In the genomic region with DNA sequence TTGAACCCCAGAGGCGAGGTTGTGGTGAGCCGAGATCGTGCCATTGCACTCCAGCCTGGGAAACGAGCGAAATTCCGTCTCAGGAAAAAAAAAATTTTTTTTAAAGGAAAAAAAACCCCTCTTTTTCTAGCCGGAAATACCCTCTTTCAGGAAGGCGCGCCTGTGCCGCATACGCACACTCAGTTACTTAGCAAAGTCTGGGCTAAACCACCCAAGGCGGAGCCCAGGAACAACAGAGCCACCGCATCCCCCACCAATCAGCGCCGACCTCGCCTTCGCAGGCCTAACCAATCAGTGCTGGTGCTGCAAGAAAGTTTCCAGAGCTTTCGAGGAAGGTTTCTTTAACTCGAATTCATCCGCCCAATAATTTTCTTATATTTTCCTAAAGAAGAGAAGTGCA, we compare ENCODE assay signal across 20 cellular contexts.
"Had no signal": no experiment of that assay in that cellular context is flagged by ENCODE, and none has a peak within 500 bp of the region (broad histone marks: within the 10 kb centered on the region; RNA-seq: fewer than 3 reads in every experiment).

No MANE protein-coding gene starts in this region.

- H3K27ac Mint-ChIP-seq: activated CD4-positive, alpha-beta memory T cell treated with anti-CD3 and anti-CD28 coated beads, Interleukin-2, amount 10 ng/mL, durations not matched to agents 7 days and 5 days; nephron progenitor cell; stimulated activated naive CD8-positive, alpha-beta T cell treated with anti-CD3 and anti-CD28 coated beads, Interleukin-15, Interleukin-2, amounts not matched to agents 100 ng/mL and 50 ng/mL, for 24 hours had no signal

- H3K4me3 Mint-ChIP-seq: activated CD4-positive, alpha-beta memory T cell treated with anti-CD3 and anti-CD28 coated beads, Interleukin-2, amount 10 ng/mL, durations not matched to agents 7 days and 5 days; central memory CD8-positive, alpha-beta T cell; nephron progenitor cell; stimulated activated naive CD8-positive, alpha-beta T cell treated with anti-CD3 and anti-CD28 coated beads, Interleukin-15, Interleukin-2, amounts not matched to agents 100 ng/mL and 50 ng/mL, for 24 hours had no signal

- H3K27me3 Mint-ChIP-seq: activated CD4-positive, alpha-beta memory T cell treated with anti-CD3 and anti-CD28 coated beads, Interleukin-2, amount 10 ng/mL, durations not matched to agents 7 days and 5 days; central memory CD8-positive, alpha-beta T cell; stimulated activated naive CD8-positive, alpha-beta T cell treated with anti-CD3 and anti-CD28 coated beads, Interleukin-15, Interleukin-2, amounts not matched to agents 100 ng/mL and 50 ng/mL, for 24 hours had no signal

- DNase-seq: activated CD4-positive, alpha-beta memory T cell treated with anti-CD3 and anti-CD28 coated beads, Interleukin-2, amount 10 ng/mL, durations not matched to agents 7 days and 5 days; activated CD4-positive, alpha-beta T cell treated with anti-CD3 and anti-CD28 coated beads for 48 hours; activated CD8-positive, alpha-beta memory T cell treated with anti-CD3 and anti-CD28 coated beads, Interleukin-2, amount 50 U/mL, for 4 hours; activated effector memory CD4-positive, alpha-beta T cell treated with Interleukin-2 at 50 U/mL for 16 hours; activated naive CD4-positive, alpha-beta T cell treated with anti-CD3 and anti-CD28 coated beads, Interleukin-2, amount 50 U/mL, for 16 hours; activated T-cell treated with anti-CD3 and anti-CD28 coated beads, Interleukin-2, amount 50 U/mL, for 48 hours; heart right ventricle; left ventricle myocardium superior; mesenchymal stem cell; nephron progenitor cell; occipital lobe; retina; SJCRH30; stimulated activated CD4-positive, alpha-beta T cell treated with anti-CD3 and anti-CD28 coated beads, Interleukin-2, amount 100 ng/mL, for 24 hours; T-helper 2 cell; transverse colon had no signal

- H3K4me1 Mint-ChIP-seq: activated CD4-positive, alpha-beta memory T cell treated with anti-CD3 and anti-CD28 coated beads, Interleukin-2, amount 10 ng/mL, durations not matched to agents 7 days and 5 days; central memory CD8-positive, alpha-beta T cell; nephron progenitor cell had no signal

- ATAC-seq: esophagus mucosa, gastroesophageal sphincter, heart right ventricle, left ventricle myocardium superior had no signal
